Comparison of ENCODE assay signal across 24 cellular contexts in the genomic region with DNA sequence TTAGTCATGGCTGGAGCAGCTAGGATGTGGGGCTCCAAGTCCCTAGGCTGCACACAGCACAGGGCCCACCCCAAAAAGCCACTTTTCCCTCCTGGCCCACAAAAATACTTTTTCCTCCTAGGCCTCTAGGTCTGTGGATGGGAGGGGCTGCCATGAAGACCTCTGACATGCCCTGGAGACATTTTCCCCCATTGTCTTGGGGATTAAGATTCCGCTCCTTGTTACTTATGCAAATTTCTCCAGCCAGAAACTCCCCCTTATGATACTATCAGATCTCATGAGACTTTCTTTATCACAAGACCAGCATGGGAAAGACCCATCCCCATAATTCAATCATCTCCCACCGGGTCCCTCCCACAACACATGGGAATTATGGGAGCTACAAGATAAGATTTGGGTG.
DNase-seq lines count a peak whose midpoint lies in the region; ATAC-seq and TF ChIP-seq lines count a peak whose summit lies in the region.
"Had no signal": no experiment of that assay in that cellular context is flagged by ENCODE, and none has a peak within 500 bp of the region (broad histone marks: within the 10 kb centered on the region; RNA-seq: fewer than 3 reads in every experiment).

No MANE protein-coding gene starts in this region.

- H3K9me3 ChIP-seq in endodermal cell (ENCODE audit: control insufficient read depth, low read length) (peaks cover 10% of the 10 kb centered on the region), neuronal stem cell (replicated peaks in 1 of 2; ENCODE audit: control insufficient read depth in 2 of 2, insufficient read depth in 1 of 2, low read depth in 1 of 2, low read length in 2 of 2) (peaks cover 0 to 13% of the 10 kb centered on the region in 2 donors), T-helper 17 cell (ENCODE audit: control insufficient read depth, low read length, poor library complexity, severe bottlenecking) (no peaks in the 10 kb centered on the region)
- H3K9me3 ChIP-seq: BE2C had no signal

- H3K4me1 Mint-ChIP-seq in endodermal cell: peaks cover 4% of the 10 kb centered on the region
- H3K4me1 Mint-ChIP-seq in nephron progenitor cell: no peaks in the 10 kb centered on the region
- no peaks in the 10 kb centered on the region for H3K4me1 Mint-ChIP-seq in T-helper 17 cell
- H3K4me1 Mint-ChIP-seq: CD14-positive monocyte; CD4-positive, alpha-beta memory T cell; CD4-positive, CD25-positive, alpha-beta regulatory T cell; CD8-positive, alpha-beta memory T cell had no signal

- H3K36me3 Mint-ChIP-seq in endodermal cell (ENCODE audit: low read depth): no peaks in the 10 kb centered on the region
- H3K36me3 Mint-ChIP-seq in nephron progenitor cell (ENCODE audit: low read depth): peaks cover 80% of the 10 kb centered on the region
- H3K36me3 Mint-ChIP-seq in T-helper 17 cell (ENCODE audit: low read depth): peaks cover 2% of the 10 kb centered on the region
- H3K36me3 Mint-ChIP-seq: CD14-positive monocyte; CD4-positive, alpha-beta memory T cell; CD4-positive, CD25-positive, alpha-beta regulatory T cell; CD8-positive, alpha-beta memory T cell had no signal

- no peak overlapping the region for H3K4ac ChIP-seq in neuronal stem cell (ENCODE audit: low read length)

- 70% methylated on average over 1 of the region's 2 CpGs; no CpG with 5 or more reads in 1 of the 2 experiments for WGBS in endodermal cell (ENCODE audit: insufficient coverage in 1 of 2, insufficient read length in 1 of 2), 2 experiments
- no CpG with 5 or more reads among the region's 2 CpGs for WGBS in neuronal stem cell (ENCODE audit: extremely low coverage in 2 of 2, insufficient read length in 2 of 2, insufficient replicate concordance in 1 of 2), 2 donors

- no peak for DNase-seq in endodermal cell
- DNase-seq in nephron progenitor cell: no peak
- DNase-seq in neuronal stem cell (ENCODE audit: low spot score): no peak
- no peak for DNase-seq in dorsolateral prefrontal cortex
- DNase-seq in left colon: no peak
- DNase-seq in T-helper 17 cell: no peak
- DNase-seq: 8988T; ACHN; BE2C; C1 segment of cervical spinal cord; CD4-positive, alpha-beta memory T cell; CD4-positive, CD25-positive, alpha-beta regulatory T cell; CD8-positive, alpha-beta memory T cell; COR-L47; DMS 273 treated with DMSO at 0.1 percent for 48 hours; DMS153; DMS53; DMS79; DND-41; EL; GDM1 had no signal

- no peak overlapping the region for H4K91ac ChIP-seq in neuronal stem cell (ENCODE audit: low read depth, low read length, poor library complexity)

- H3K9ac ChIP-seq in endodermal cell (ENCODE audit: extremely low read depth, low read length, poor library complexity, severe bottlenecking) (no peak overlapping the region), neuronal stem cell (ENCODE audit: low read depth, low read length, poor library complexity) (no peak overlapping the region)
- H3K9ac ChIP-seq: BLaER1 had no signal

- no peak overlapping the region for H2BK5ac ChIP-seq in neuronal stem cell (ENCODE audit: low read length)

- H3K27ac Mint-ChIP-seq in endodermal cell (peak overlapping the region; percentile 21), nephron progenitor cell (peak overlapping the region; percentile 65), T-helper 17 cell (no peak overlapping the region)
- H3K27ac Mint-ChIP-seq: CD14-positive monocyte; CD4-positive, alpha-beta memory T cell; CD4-positive, CD25-positive, alpha-beta regulatory T cell; CD8-positive, alpha-beta memory T cell had no signal

- no peak overlapping the region for H3K4me2 ChIP-seq in neuronal stem cell (ENCODE audit: insufficient read depth, low read length, poor library complexity, severe bottlenecking)
- H3K4me2 ChIP-seq: BLaER1 had no signal

- H3K27me3 ChIP-seq in endodermal cell (ENCODE audit: control insufficient read depth, insufficient read depth, low read length, poor library complexity, severe bottlenecking) (no peaks in the 10 kb centered on the region), neuronal stem cell (ENCODE audit: control insufficient read depth in 3 of 3, insufficient read depth in 3 of 3, low read depth in 1 of 3, low read length in 3 of 3) (no peaks in the 10 kb centered on the region), dorsolateral prefrontal cortex (peaks cover 0 to 4% (median 0%) of the 10 kb centered on the region in 45 donors)
- H3K27me3 ChIP-seq: BE2C, BLaER1 had no signal

- no peak overlapping the region for H2BK120ac ChIP-seq in neuronal stem cell (ENCODE audit: low read depth, low read length)

- H2BK12ac ChIP-seq in neuronal stem cell (ENCODE audit: low read length): no peak overlapping the region

- H3K27ac ChIP-seq in endodermal cell (ENCODE audit: low read depth, low read length) (no peak overlapping the region), neuronal stem cell (replicated peaks; ENCODE audit: low read length) (no peak overlapping the region), dorsolateral prefrontal cortex (no peak overlapping the region)
- H3K27ac ChIP-seq: BLaER1 had no signal

- H3K27me3 Mint-ChIP-seq in endodermal cell (ENCODE audit: insufficient read depth) (peaks cover 2% of the 10 kb centered on the region), nephron progenitor cell (ENCODE audit: low read depth, poor library complexity) (no peaks in the 10 kb centered on the region), T-helper 17 cell (peaks cover 23% of the 10 kb centered on the region)

- H3K36me3 ChIP-seq in endodermal cell (ENCODE audit: control insufficient read depth, insufficient read depth, low read length) (no peaks in the 10 kb centered on the region), neuronal stem cell (replicated peaks in 1 of 2; ENCODE audit: control insufficient read depth in 2 of 2, insufficient read depth in 2 of 2, low read length in 2 of 2) (peaks cover 14 to 93% of the 10 kb centered on the region in 2 donors)
- H3K36me3 ChIP-seq: BE2C, BLaER1 had no signal

- H2BK15ac ChIP-seq in neuronal stem cell (ENCODE audit: low read length): no peak overlapping the region

- ATAC-seq in left colon (no peak), T-helper 17 cell (no peak)
- ATAC-seq: GM12878 had no signal

- H3K79me1 ChIP-seq in neuronal stem cell (ENCODE audit: low read depth, low read length): no peaks in the 10 kb centered on the region

- H3K23ac ChIP-seq in neuronal stem cell (ENCODE audit: low read depth, low read length, poor library complexity): no peak overlapping the region

- H2AFZ ChIP-seq in neuronal stem cell (ENCODE audit: low read length): no peak overlapping the region

- no peak overlapping the region for H3K4me3 ChIP-seq in endodermal cell (ENCODE audit: low read length)
- H3K4me3 ChIP-seq in neuronal stem cell (ENCODE audit: low read length in 2 of 2): no peak overlapping the region
- no peak overlapping the region for H3K4me3 ChIP-seq in dorsolateral prefrontal cortex
- H3K4me3 ChIP-seq: BLaER1, GM12878 had no signal

- intact Hi-C loops in dorsolateral prefrontal cortex (cut with DNase I) (no loop called here), left colon (cut with DNase I, micrococcal nuclease) (no loop called here)

- H3K9me3 Mint-ChIP-seq in endodermal cell (peaks cover 14% of the 10 kb centered on the region), nephron progenitor cell (peaks cover 23% of the 10 kb centered on the region)
- H3K9me3 Mint-ChIP-seq: CD4-positive, alpha-beta memory T cell; CD8-positive, alpha-beta memory T cell had no signal

- H3K4me1 ChIP-seq in endodermal cell (ENCODE audit: control insufficient read depth, insufficient read depth, low read length): no peaks in the 10 kb centered on the region
- peaks cover 0 to 4% of the 10 kb centered on the region in 2 donors for H3K4me1 ChIP-seq in neuronal stem cell (ENCODE audit: control insufficient read depth in 2 of 2, insufficient read depth in 1 of 2, low read depth in 1 of 2, low read length in 2 of 2)
- H3K4me1 ChIP-seq: BE2C, BLaER1 had no signal

- H3K18ac ChIP-seq in neuronal stem cell (ENCODE audit: low read length): no peak overlapping the region

- H3K4me3 Mint-ChIP-seq in endodermal cell: no peak overlapping the region
- no peak overlapping the region for H3K4me3 Mint-ChIP-seq in nephron progenitor cell
- H3K4me3 Mint-ChIP-seq in T-helper 17 cell: no peak overlapping the region
- H3K4me3 Mint-ChIP-seq: CD14-positive monocyte; CD4-positive, alpha-beta memory T cell; CD4-positive, CD25-positive, alpha-beta regulatory T cell; CD8-positive, alpha-beta memory T cell had no signal

- no peak overlapping the region for H2AK5ac ChIP-seq in neuronal stem cell (ENCODE audit: low read depth, low read length)

- H4K8ac ChIP-seq in neuronal stem cell (ENCODE audit: low read depth, low read length): peak overlapping the region; percentile 65

- TF ChIP-seq CTCF in endodermal cell (conservative IDR thresholded peaks at IDR 0.05) (no peak), nephron progenitor cell (IDR thresholded peaks at IDR 0.05) (no peak), dorsolateral prefrontal cortex (IDR thresholded peaks at IDR 0.05 in 54 of 56, conservative IDR thresholded peaks at IDR 0.05 in 2 of 56; ENCODE audit: low read depth in 1 of 56, partially characterized antibody in 56 of 56) (no peak)

- H3K14ac ChIP-seq in neuronal stem cell (ENCODE audit: low read length): no peak overlapping the region
